ENCODE assay signal across 19 cellular contexts in genomic region chr7:16235743-16236142, GRCh38.
DNase-seq lines count a peak whose midpoint lies in the region; FAIRE-seq and TF ChIP-seq lines count a peak whose summit lies in the region.
"Had no signal": no experiment of that assay in that cellular context is flagged by ENCODE, and none has a peak within 500 bp of the region (broad histone marks: within the 10 kb centered on the region; RNA-seq: fewer than 3 reads in every experiment).

No MANE protein-coding gene starts in this region.

- no peak overlapping the region for H2AFZ ChIP-seq in osteoblast (ENCODE audit: low read length)

- peak overlapping the region; percentile 85 for H3K27ac ChIP-seq in cardiac muscle cell
- no peak overlapping the region for H3K27ac ChIP-seq in osteoblast (ENCODE audit: low read depth, low read length)
- no peak overlapping the region for H3K27ac ChIP-seq in SJCRH30
- H3K27ac ChIP-seq in uterus = no peak overlapping the region
- H3K27ac ChIP-seq: 22Rv1 had no signal

- H3K4me3 ChIP-seq in cardiac muscle cell (no peak overlapping the region), bronchial epithelial cell (ENCODE audit: low read depth, low read length) (no peak overlapping the region), osteoblast (ENCODE audit: insufficient read depth, low read length) (no peak overlapping the region), SJCRH30 (no peak overlapping the region), uterus (no peak overlapping the region)

- TF ChIP-seq CTCF in cardiac muscle cell (IDR thresholded peaks at IDR 0.05; ENCODE audit: low read depth, low read length) (no peak), D721Med (IDR thresholded peaks at IDR 0.05; ENCODE audit: insufficient read depth, missing control alignments) (no peak), bronchial epithelial cell (IDR thresholded peaks at IDR 0.05; ENCODE audit: insufficient read depth, low read length, severe bottlenecking) (no peak), osteoblast (IDR thresholded peaks at IDR 0.05; ENCODE audit: extremely low read depth, low read depth, low read length) (no peak), uterus (IDR thresholded peaks at IDR 0.05) (no peak)

- no peak overlapping the region for H3K4me2 ChIP-seq in osteoblast (ENCODE audit: insufficient read depth, low read length)

- DNase-seq in cardiac muscle cell (ENCODE audit: low read depth in 1 of 2, low spot score in 1 of 2) = no peak
- DNase-seq in cardiac septum (ENCODE audit: low spot score) = no peak
- no peak for DNase-seq in D721Med (ENCODE audit: insufficient read length, low spot score)
- DNase-seq in bronchial epithelial cell (ENCODE audit: low read depth) = peak; percentile 7
- no peak for DNase-seq in osteoblast (ENCODE audit: insufficient read length, low spot score, missing footprints)
- DNase-seq in SJCRH30 = no peak
- DNase-seq in uterus = no peak
- DNase-seq: C1 segment of cervical spinal cord; CD4-positive, CD25-positive, alpha-beta regulatory T cell; CD8-positive, alpha-beta memory T cell; COR-L47; H9; IMR-90 had no signal

- no peaks in the 10 kb centered on the region for H3K36me3 ChIP-seq in cardiac muscle cell
- H3K36me3 ChIP-seq in bronchial epithelial cell (ENCODE audit: control insufficient read depth, insufficient read depth, low read length) = no peaks in the 10 kb centered on the region
- H3K36me3 ChIP-seq in osteoblast (ENCODE audit: insufficient read depth, low read length) = no peaks in the 10 kb centered on the region
- H3K36me3 ChIP-seq in SJCRH30 = no peaks in the 10 kb centered on the region
- no peaks in the 10 kb centered on the region for H3K36me3 ChIP-seq in uterus

- intact Hi-C loops in cardiac septum (cut with DNase I) (no loop called here), uterus (cut with DNase I; ENCODE audit: low total_unique reads) (no loop called here)

- no peaks in the 10 kb centered on the region for H4K20me1 ChIP-seq in osteoblast (ENCODE audit: insufficient read depth, low read length)

- peak; percentile 56 for FAIRE-seq in D721Med (lab: Jason Lieb, UNC)
- no peak for FAIRE-seq in bronchial epithelial cell (lab: Jason Lieb, UNC)
- FAIRE-seq: G401.6, GM12891, GM19239, H1, HTR-8/SVneo had no signal

- H3K79me2 ChIP-seq in osteoblast (ENCODE audit: insufficient read depth, low read length) = no peaks in the 10 kb centered on the region

- H3K4me1 ChIP-seq in cardiac muscle cell (ENCODE audit: low read depth) (peaks cover 26% of the 10 kb centered on the region), osteoblast (ENCODE audit: insufficient read depth, low read length) (no peaks in the 10 kb centered on the region), SJCRH30 (no peaks in the 10 kb centered on the region), uterus (no peaks in the 10 kb centered on the region)

- no peak for TF ChIP-seq POLR2A in uterus (IDR thresholded peaks at IDR 0.05)

- no peaks in the 10 kb centered on the region for H3K9me3 ChIP-seq in cardiac muscle cell (ENCODE audit: low read depth)
- H3K9me3 ChIP-seq in osteoblast (ENCODE audit: low read depth, low read length) = no peaks in the 10 kb centered on the region
- H3K9me3 ChIP-seq in SJCRH30 (replicated peaks) = peaks cover 8% of the 10 kb centered on the region; the same call in 1 of the 2 replicates
- H3K9me3 ChIP-seq in uterus = peaks cover 0 to 6% of the 10 kb centered on the region in 2 donors

- H3K27me3 ChIP-seq in cardiac muscle cell = no peaks in the 10 kb centered on the region
- no peaks in the 10 kb centered on the region for H3K27me3 ChIP-seq in bronchial epithelial cell (ENCODE audit: control insufficient read depth, insufficient read depth, low read length)
- no peaks in the 10 kb centered on the region for H3K27me3 ChIP-seq in osteoblast (ENCODE audit: insufficient read depth, low read length)
- H3K27me3 ChIP-seq in SJCRH30 = no peaks in the 10 kb centered on the region
- no peaks in the 10 kb centered on the region for H3K27me3 ChIP-seq in uterus
